ENCODE assay signal across 22 cellular contexts in the genomic region with DNA sequence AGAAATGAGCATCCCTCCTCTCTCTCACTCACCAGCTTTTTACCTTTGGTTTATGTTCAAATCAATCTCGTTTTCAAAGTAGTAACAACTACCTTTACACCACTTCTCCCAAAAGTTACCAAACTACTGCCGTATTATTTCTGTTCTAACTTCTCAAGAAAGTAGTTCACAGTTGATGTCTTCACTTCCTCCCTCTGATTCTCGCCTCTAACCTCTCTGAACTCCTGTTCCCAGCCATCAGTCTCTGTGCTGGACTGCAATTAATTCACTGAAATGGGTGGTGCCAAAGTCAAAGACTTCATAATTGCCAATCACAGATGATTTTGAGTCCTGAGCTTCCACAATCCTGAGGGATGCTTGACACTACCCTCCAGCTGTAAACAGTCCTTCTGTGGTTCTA. TPM values are rescaled to one million over a fixed set of nuclear protein-coding genes. Genes with fewer than 3 reads are reported as not detected.
DNase-seq lines count a peak whose midpoint lies in the region; ATAC-seq and TF ChIP-seq lines count a peak whose summit lies in the region.
"Had no signal": no experiment of that assay in that cellular context is flagged by ENCODE, and none has a peak within 500 bp of the region (broad histone marks: within the 10 kb centered on the region; RNA-seq: fewer than 3 reads in every experiment).

No MANE protein-coding gene starts in this region.

- peaks cover 57% of the 10 kb centered on the region for H3K4me1 Mint-ChIP-seq in CD14-positive monocyte
- H3K4me1 Mint-ChIP-seq in central memory CD8-positive, alpha-beta T cell, result peaks cover 31% of the 10 kb centered on the region
- H3K4me1 Mint-ChIP-seq in CD4-positive, alpha-beta memory T cell, result peaks cover 18 to 32% (median 25%) of the 10 kb centered on the region in 4 donors

- intact Hi-C loops in CD14-positive monocyte (cut with micrococcal nuclease), result loop anchor here in 1 of 2 donors (10.0 kb wide), 1 partner anchor 49 kb away; no protein-coding TSS in a partner anchor
- intact Hi-C loops in CD4-positive, alpha-beta memory T cell (cut with micrococcal nuclease), result no loop called here
- intact Hi-C loops in vagina (cut with DNase I), result no loop called here

- H3K4me2 ChIP-seq in Loucy (ENCODE audit: low read depth, low read length, poor library complexity, severe bottlenecking), result no peak overlapping the region

- H3K27ac Mint-ChIP-seq in CD14-positive monocyte, result peak overlapping the region; percentile 87 to 98 (median 96)
- H3K27ac Mint-ChIP-seq in central memory CD8-positive, alpha-beta T cell (ENCODE audit: low read depth), result peak overlapping the region; percentile 3
- peak overlapping the region in 1 of 7 donors; percentile 26 for H3K27ac Mint-ChIP-seq in CD4-positive, alpha-beta memory T cell

- H2AFZ ChIP-seq in Loucy (ENCODE audit: low read length), result 0 out of 2 replicates have a peak overlapping the region, but pooled peaks have one; percentile 5

- H3K36me3 ChIP-seq in Loucy (ENCODE audit: insufficient read depth, low read length) (no peaks in the 10 kb centered on the region), vagina (no peaks in the 10 kb centered on the region)
- H3K36me3 ChIP-seq in CD4-positive, alpha-beta memory T cell (ENCODE audit: insufficient read depth, low read length), result no peaks in the 10 kb centered on the region
- H3K36me3 ChIP-seq: pancreas, thyroid gland had no signal

- H3F3A ChIP-seq in Loucy (ENCODE audit: low read depth), result no peaks in the 10 kb centered on the region

- peaks cover 0 to 4% of the 10 kb centered on the region in 2 donors for H3K36me3 Mint-ChIP-seq in CD14-positive monocyte
- peaks cover 2% of the 10 kb centered on the region for H3K36me3 Mint-ChIP-seq in central memory CD8-positive, alpha-beta T cell (ENCODE audit: insufficient read depth)
- no peaks in the 10 kb centered on the region for H3K36me3 Mint-ChIP-seq in CD4-positive, alpha-beta memory T cell
- H3K36me3 Mint-ChIP-seq: naive B cell had no signal

- no peaks in the 10 kb centered on the region for H3K79me2 ChIP-seq in Loucy (ENCODE audit: insufficient read depth, low read length)

- no peaks in the 10 kb centered on the region for H3K27me3 Mint-ChIP-seq in CD14-positive monocyte (ENCODE audit: low read depth in 3 of 3)
- H3K27me3 Mint-ChIP-seq in central memory CD8-positive, alpha-beta T cell, result no peaks in the 10 kb centered on the region
- H3K27me3 Mint-ChIP-seq in CD4-positive, alpha-beta memory T cell, result no peaks in the 10 kb centered on the region
- H3K27me3 Mint-ChIP-seq: naive B cell had no signal

- H3K4me3 Mint-ChIP-seq in CD14-positive monocyte, result peak overlapping the region in 1 of 2 donors; percentile 61
- H3K4me3 Mint-ChIP-seq in central memory CD8-positive, alpha-beta T cell, result no peak overlapping the region
- no peak overlapping the region for H3K4me3 Mint-ChIP-seq in CD4-positive, alpha-beta memory T cell

- no peaks in the 10 kb centered on the region for H3K9me3 Mint-ChIP-seq in CD14-positive monocyte
- H3K9me3 Mint-ChIP-seq in central memory CD8-positive, alpha-beta T cell, result no peaks in the 10 kb centered on the region
- peaks cover 0 to 2% (median 0%) of the 10 kb centered on the region in 8 donors for H3K9me3 Mint-ChIP-seq in CD4-positive, alpha-beta memory T cell
- H3K9me3 Mint-ChIP-seq: naive B cell had no signal

- no peaks in the 10 kb centered on the region for H3K9me2 ChIP-seq in Loucy (replicated peaks; ENCODE audit: low read depth, low read length)

- TF ChIP-seq CTCF in CD14-positive monocyte (IDR thresholded peaks at IDR 0.05) (no peak), Loucy (conservative IDR thresholded peaks at IDR 0.05; ENCODE audit: low read length) (no peak), vagina (IDR thresholded peaks at IDR 0.05) (no peak)

- H3K27me3 ChIP-seq in Loucy (ENCODE audit: insufficient read depth, low read length, poor library complexity, severe bottlenecking) (no peaks in the 10 kb centered on the region), vagina (no peaks in the 10 kb centered on the region)
- H3K27me3 ChIP-seq in CD4-positive, alpha-beta memory T cell (ENCODE audit: insufficient read depth, low read length), result no peaks in the 10 kb centered on the region
- H3K27me3 ChIP-seq: pancreas, thyroid gland had no signal

- H3K4me3 ChIP-seq in Loucy (ENCODE audit: low read length, poor library complexity, severe bottlenecking) (no peak overlapping the region), vagina (no peak overlapping the region)
- no peak overlapping the region for H3K4me3 ChIP-seq in CD4-positive, alpha-beta memory T cell (ENCODE audit: low read length in 2 of 2)
- H3K4me3 ChIP-seq: pancreas, thyroid gland had no signal

- no peaks in the 10 kb centered on the region for H3K9me3 ChIP-seq in Loucy (ENCODE audit: insufficient read depth, low read depth, low read length)
- no peaks in the 10 kb centered on the region for H3K9me3 ChIP-seq in CD4-positive, alpha-beta memory T cell (ENCODE audit: control insufficient read depth in 1 of 2, low read length in 2 of 2)
- no peaks in the 10 kb centered on the region for H3K9me3 ChIP-seq in vagina
- H3K9me3 ChIP-seq: pancreas, thyroid gland had no signal

- H3K9ac ChIP-seq in Loucy (ENCODE audit: low read depth, low read length, poor library complexity, severe bottlenecking), result no peak overlapping the region

- ATAC-seq in GM18517 (IDR thresholded peaks at IDR 0.05; ENCODE audit: unreplicated experiment) (peak; percentile 41), GM21825 (IDR thresholded peaks at IDR 0.05; ENCODE audit: unreplicated experiment) (no peak)
- ATAC-seq in central memory CD8-positive, alpha-beta T cell (replicated peaks; ENCODE audit: extremely low read depth, poor library complexity, severe bottlenecking), result no peak
- ATAC-seq: pancreas, PC-3, sciatic nerve had no signal

- CTCF ChIA-PET in CD4-positive, alpha-beta memory T cell (lab: Charles Lee; ENCODE audit: partially characterized antibody), result no interaction called here

- H3K27ac ChIP-seq in CD4-positive, alpha-beta memory T cell (ENCODE audit: low read depth, low read length), result no peak overlapping the region
- H3K27ac ChIP-seq in vagina, result no peak overlapping the region
- H3K27ac ChIP-seq: pancreas, thyroid gland had no signal

- DNase-seq in CD14-positive monocyte (ENCODE audit: low spot score), result no peak
- DNase-seq in central memory CD8-positive, alpha-beta T cell (ENCODE audit: low spot score in 2 of 2), result no peak
- DNase-seq in CD4-positive, alpha-beta memory T cell, result no peak
- no peak for DNase-seq in HK-2 (ENCODE audit: unreplicated experiment)
- DNase-seq in vagina (ENCODE audit: extremely low spot score in 2 of 2), result no peak
- DNase-seq: activated gamma-delta T cell treated with Interleukin-2 at 50 U/mL for 16 hours; aorta; DND-41; effector memory CD4-positive, alpha-beta T cell; mesenchymal stem cell; naive B cell; NCI-H2029 treated with DMSO at 0.1 percent for 48 hours; NCI-H524; pancreas; PC-3; stimulated activated naive CD4-positive, alpha-beta T cell; T-helper 9 cell; thyroid gland had no signal

- no peaks in the 10 kb centered on the region for H4K20me1 ChIP-seq in Loucy (ENCODE audit: insufficient read depth, low read length, poor library complexity, severe bottlenecking)

- POLR2A ChIA-PET in CD4-positive, alpha-beta memory T cell (lab: Charles Lee; ENCODE audit: partially characterized antibody), result interaction anchor here (1.0 kb wide), 1 partner anchor 54 kb away, joined by 4 read pairs; no protein-coding TSS in a partner anchor

- TF ChIP-seq POLR2A in vagina (IDR thresholded peaks at IDR 0.05), result no peak

- H3K4me1 ChIP-seq in Loucy (ENCODE audit: insufficient read depth, low read length, poor library complexity, severe bottlenecking) (peaks cover 32% of the 10 kb centered on the region), vagina (no peaks in the 10 kb centered on the region)
- peaks cover 23% of the 10 kb centered on the region for H3K4me1 ChIP-seq in CD4-positive, alpha-beta memory T cell (ENCODE audit: insufficient read depth, low read length)
- H3K4me1 ChIP-seq: pancreas had no signal

RNA-seq across cellular contexts. Expression of a gene that starts 54.0 kb away (rescaled TPM):
- polyA plus RNA-seq in CD14-positive monocyte, result 10 to 100 TPM; 26.6 to 30.6 TPM
- total RNA-seq in CD4-positive, alpha-beta memory T cell, result 10 to 100 TPM; 23.1 to 24.1 TPM
- polyA plus RNA-seq in CD4-positive, alpha-beta memory T cell, result 10 to 100 TPM; 26.0 to 39.5 TPM
- 8.8 TPM for total RNA-seq in vagina
